ENCODE assay signal across 3 cellular contexts in the genomic region with DNA sequence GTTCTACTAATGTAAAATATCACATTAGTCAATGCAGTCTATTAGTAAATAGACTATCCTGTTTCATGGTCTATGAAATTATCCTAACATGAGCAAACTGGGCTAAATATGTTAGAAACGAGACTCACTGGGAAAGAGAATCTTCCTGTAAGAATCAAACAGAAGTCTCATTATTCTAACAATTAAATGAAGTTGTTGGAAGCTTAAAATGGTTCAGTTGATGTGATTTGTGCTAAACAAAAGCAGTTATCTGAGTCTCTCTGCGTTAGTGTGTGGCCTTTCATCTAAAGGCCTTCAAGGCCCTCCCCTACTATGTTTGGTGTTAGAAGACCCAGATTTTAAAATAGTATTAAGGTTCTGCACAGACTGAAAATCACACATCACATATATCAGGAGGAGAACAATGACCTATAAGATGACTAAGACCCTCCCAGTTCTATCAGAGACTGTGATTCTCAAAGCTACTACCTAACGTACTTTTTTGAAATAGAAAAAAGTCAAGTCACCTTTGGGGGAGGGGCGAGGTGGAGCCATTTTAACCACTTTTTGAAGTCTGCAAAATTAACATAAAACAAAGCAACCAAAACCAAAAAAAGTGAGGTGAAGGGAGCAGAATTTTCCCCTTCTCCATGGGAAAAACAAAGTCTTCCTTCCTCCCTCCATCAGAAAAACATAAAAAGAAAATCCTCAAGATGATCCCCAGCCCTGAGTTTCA.
TF ChIP-seq lines count a peak whose summit lies in the region.

No MANE protein-coding gene starts in this region.

TF ChIP-seq in A549, 52 proteins besides CTCF, POLR2A, EP300 and RAD21:
- TF ChIP-seq JUN (IDR thresholded peaks at IDR 0.05) (no peak), ESRRA (IDR thresholded peaks at IDR 0.05; ENCODE audit: borderline replicate concordance, low read length) (no peak), HOXB13 (CRISPR knock-in tag; IDR thresholded peaks at IDR 0.05; ENCODE audit: low read depth) (0 out of 2 replicates have a peak, but pooled peaks have one; percentile 1)
- TF ChIP-seq, protein P1, sequence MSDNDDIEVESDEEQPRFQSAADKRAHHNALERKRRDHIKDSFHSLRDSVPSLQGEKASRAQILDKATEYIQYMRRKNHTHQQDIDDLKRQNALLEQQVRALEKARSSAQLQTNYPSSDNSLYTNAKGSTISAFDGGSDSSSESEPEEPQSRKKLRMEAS (IDR thresholded peaks at IDR 0.05) = 0 out of 2 replicates have a peak, but pooled peaks have one; percentile 13

TF ChIP-seq in IMR-90, 13 proteins besides CTCF, POLR2A, EP300 and RAD21:
- TF ChIP-seq CHD1 (IDR thresholded peaks at IDR 0.05; ENCODE audit: low read depth, low read length) (no peak), MAZ (IDR thresholded peaks at IDR 0.05; ENCODE audit: borderline replicate concordance, low read depth, low read length) (no peak)
TF ChIP-seq in IMR-90: peak in this region for 0.

TF ChIP-seq in H1, 55 proteins besides CTCF, POLR2A, EP300 and RAD21:
- TF ChIP-seq BACH1 (IDR thresholded peaks at IDR 0.05; ENCODE audit: low read length) (peak; percentile 67), POU5F1 (IDR thresholded peaks at IDR 0.05; ENCODE audit: low read depth, low read length) (0 out of 2 replicates have a peak, but pooled peaks have one; percentile 7), ASH2L (IDR thresholded peaks at IDR 0.05; ENCODE audit: low read length) (peak; percentile 11), MAFK (IDR thresholded peaks at IDR 0.05; ENCODE audit: low read depth, low read length) (peak; percentile 72; the same call in 1 of the 2 replicates), ZNF274 (IDR thresholded peaks at IDR 0.05; ENCODE audit: borderline replicate concordance, extremely low read depth, low read length) (no peak)
- TF ChIP-seq, protein P1 (IDR thresholded peaks at IDR 0.05) = no peak
